ENCODE assay signal across 8 cellular contexts in genomic region chr17:81295031-81295677, GRCh38. TPM values are rescaled to one million over a fixed set of nuclear protein-coding genes. Genes with fewer than 3 reads are reported as not detected.
DNase-seq lines count a peak whose midpoint lies in the region; ATAC-seq and TF ChIP-seq lines count a peak whose summit lies in the region.

Gene SLC38A10, minus strand, starts transcription at chr17:81295307. Its CDS starts 386 bp downstream, at chr17:81294921.

- peak within 1 kb of the TSS; percentile 98 for H3K4me3 Mint-ChIP-seq in Calu3 (ENCODE audit: low read depth, unreplicated experiment)
- peak within 1 kb of the TSS; percentile 93 for H3K4me3 Mint-ChIP-seq in endothelial cell (ENCODE audit: unreplicated experiment)

- no peaks in the 10 kb centered on the region for H3K9me3 Mint-ChIP-seq in Calu3 (ENCODE audit: low read depth, unreplicated experiment)
- no peaks in the 10 kb centered on the region for H3K9me3 Mint-ChIP-seq in endothelial cell (ENCODE audit: unreplicated experiment)

- no peaks in the 10 kb centered on the region for H3K9me2 ChIP-seq in OCI-LY7 (ENCODE audit: insufficient read depth, low read length)

- H3K27ac ChIP-seq in OCI-LY7 (ENCODE audit: low read depth, low read length, poor library complexity, severe bottlenecking) = peak within 1 kb of the TSS; percentile 49

- H3K9me3 ChIP-seq in OCI-LY7 (ENCODE audit: low read length) = no peaks in the 10 kb centered on the region

- CTCF ChIA-PET in Calu3 (lab: Charles Lee) = interaction anchor here (0.6 to 1.2 kb wide), 4 partner anchors 14 to 189 kb away, joined by 3 to 7 read pairs (median 4); no protein-coding TSS in a partner anchor
- CTCF ChIA-PET in OCI-LY7 (lab: Charles Lee; ENCODE audit: unreplicated experiment) = interaction anchor here (0.6 to 1.3 kb wide), 4 partner anchors 49 to 1301 kb away, joined by 3 to 15 read pairs (median 4); no protein-coding TSS in a partner anchor

- H3K27ac Mint-ChIP-seq in Calu3 (ENCODE audit: unreplicated experiment) (peak within 1 kb of the TSS; percentile 91), endothelial cell (ENCODE audit: unreplicated experiment) (peak within 1 kb of the TSS; percentile 64)

- H2AFZ ChIP-seq in OCI-LY7 (ENCODE audit: low read length) = peak within 1 kb of the TSS; percentile 92

- intact Hi-C loops in Calu3 (cut with micrococcal nuclease; ENCODE audit: unreplicated experiment) = loop anchor here (10.0 kb wide), 1 partner anchor 190 kb away; no protein-coding TSS in a partner anchor
- intact Hi-C loops in OCI-LY7 (cut with micrococcal nuclease; ENCODE audit: unreplicated experiment) = loop anchor here (1.0 to 5.0 kb wide), 2 partner anchors 97 to 189 kb away; no protein-coding TSS in a partner anchor

- peak; percentile 93 for DNase-seq in Calu3
- DNase-seq in HUDEP-2 (lab: John Stamatoyannopoulos, UW; ENCODE audit: unreplicated experiment in 76 of 76) = peak in 73 of 76 experiments; percentile 16 to 95 (median 75)
- peak; percentile 95 for DNase-seq in OCI-LY7 (ENCODE audit: low spot score)
- peak; percentile 87 for DNase-seq in activated T-cell treated with anti-CD3 and anti-CD28 coated beads for 1 hour (ENCODE audit: low read depth)
- peak; percentile 90 for DNase-seq in endothelial cell (ENCODE audit: low spot score)
- peak; percentile 86 for DNase-seq in middle frontal gyrus (ENCODE audit: extremely low spot score, low spot score)
- peak; percentile 81 to 85 for DNase-seq in stimulated activated CD8-positive, alpha-beta memory T cell treated with anti-CD3 and anti-CD28 coated beads, Interleukin-2, amount 100 ng/mL, for 1 hour (ENCODE audit: low read depth in 2 of 2)

- peaks cover 4% of the 10 kb centered on the region for H3K27me3 Mint-ChIP-seq in Calu3 (ENCODE audit: unreplicated experiment)
- H3K27me3 Mint-ChIP-seq in endothelial cell (ENCODE audit: unreplicated experiment) = peaks cover 4% of the 10 kb centered on the region

- H3K4me1 ChIP-seq in OCI-LY7 (ENCODE audit: insufficient read depth, low read length, poor library complexity, severe bottlenecking) = peaks cover 28% of the 10 kb centered on the region

- ATAC-seq in GM21367 (IDR thresholded peaks at IDR 0.05; ENCODE audit: unreplicated experiment) = peak; percentile 65

- H3K4me1 Mint-ChIP-seq in Calu3 (ENCODE audit: low read depth, unreplicated experiment) = peaks cover 8% of the 10 kb centered on the region
- H3K4me1 Mint-ChIP-seq in endothelial cell (ENCODE audit: unreplicated experiment) = peaks cover 14% of the 10 kb centered on the region

- peaks cover 3% of the 10 kb centered on the region; the same call in 1 of the 2 replicates for H3K36me3 ChIP-seq in OCI-LY7 (ENCODE audit: insufficient read depth, low read length)

- BruUV-seq in Calu3 (replicated peaks; lab: Mats Ljungman, UMichigan) (no TSS peak), OCI-LY7 (replicated peaks; lab: Mats Ljungman, UMichigan) (no TSS peak)

- no peak for TF ChIP-seq CTCF in Calu3 (IDR thresholded peaks at IDR 0.05; ENCODE audit: unreplicated experiment)
- peak; percentile 37; the same call in 1 of the 2 replicates for TF ChIP-seq CTCF in OCI-LY7 (conservative IDR thresholded peaks at IDR 0.05; ENCODE audit: low read length)
- TF ChIP-seq CTCF in endothelial cell (IDR thresholded peaks at IDR 0.05; ENCODE audit: unreplicated experiment) = no peak

- H3K4me2 ChIP-seq in OCI-LY7 (ENCODE audit: low read length) = peak within 1 kb of the TSS; percentile 83

- POLR2A ChIA-PET in OCI-LY7 (lab: Charles Lee) = interaction anchor here (0.5 to 1.2 kb wide), 5 partner anchors 20 to 409 kb away, joined by 3 to 4 read pairs (median 3); partner anchors contain the start of gene BAHCC1

- peaks cover 38% of the 10 kb centered on the region for H3K36me3 Mint-ChIP-seq in Calu3 (ENCODE audit: insufficient read depth, unreplicated experiment)
- peaks cover 3% of the 10 kb centered on the region for H3K36me3 Mint-ChIP-seq in endothelial cell (ENCODE audit: low read depth, unreplicated experiment)

- peaks cover 22% of the 10 kb centered on the region for H3K79me2 ChIP-seq in OCI-LY7 (ENCODE audit: insufficient read depth, low read depth, low read length)

- H3K4me3 ChIP-seq in OCI-LY7 (ENCODE audit: low read depth, low read length, poor library complexity, severe bottlenecking) = peak within 1 kb of the TSS; percentile 78

- 0 out of 2 replicates have a peak, but pooled peaks cover 3% of the 10 kb centered on the region for H4K20me1 ChIP-seq in OCI-LY7 (ENCODE audit: insufficient read depth, low read length)

RNA-seq across cellular contexts. Expression of gene SLC38A10, which starts in this region (rescaled TPM):
- total RNA-seq in Calu3 (2022) (120 and 121 TPM in 2 replicates), OCI-LY7 (2022) (147 and 150 TPM in 2 replicates), endothelial cell (ENCODE audit: unreplicated experiment) (57.2 TPM)
- total RNA-seq in OCI-LY7 (2014; rRNA removed; shearing (Covaris generic)) = 50.5 and 56.0 TPM in 2 replicates

Comparison
In these comparisons a context has a peak if more than half of its experiments do, and no peak if none do; other contexts are left out.
1. Peak in every context shown above with its lines: DNase-seq, ATAC-seq, H3K4me3 ChIP-seq and H3K27ac ChIP-seq.